Comparison of ENCODE assay signal across 1 cellular context in genomic region chr15:64695571-64695992, GRCh38.
TF ChIP-seq lines count a peak whose summit lies in the region.

No MANE protein-coding gene starts in this region.

TF ChIP-seq in K562, 482 proteins besides CTCF, POLR2A, EP300 and RAD21 (continued from another document):
- TF ChIP-seq ARID3A (IDR thresholded peaks at IDR 0.05; ENCODE audit: borderline replicate concordance, low read depth, low read length) (peak; percentile 82), ESRRA (IDR thresholded peaks at IDR 0.05; ENCODE audit: borderline replicate concordance, low read depth) (peak; percentile 37; the same call in 1 of the 2 replicates), EGR1 (conservative IDR thresholded peaks at IDR 0.05) (peak; percentile 93), ZNF277 (CRISPR knock-in tag; IDR thresholded peaks at IDR 0.05; ENCODE audit: borderline replicate concordance) (no peak), ARID1B (IDR thresholded peaks at IDR 0.05) (peak; percentile 99), GABPA (tag; conservative IDR thresholded peaks at IDR 0.05; ENCODE audit: low read depth) (0 out of 2 replicates have a peak, but pooled peaks have one; percentile 49), NFIX (CRISPR knock-in tag; IDR thresholded peaks at IDR 0.05; ENCODE audit: low read depth) (no peak), ZEB2 (IDR thresholded peaks at IDR 0.05) (peak; percentile 62), ZBTB17 (CRISPR knock-in tag; IDR thresholded peaks at IDR 0.05) (peak; percentile 81; the same call in 1 of the 2 replicates), SPI1 (IDR thresholded peaks at IDR 0.05; ENCODE audit: borderline replicate concordance, low read depth, low read length) (peak; percentile 99), SRSF9 (IDR thresholded peaks at IDR 0.05; ENCODE audit: borderline replicate concordance, low read depth, low read length) (no peak), L3MBTL2 (IDR thresholded peaks at IDR 0.05) (peak; percentile 37), MYBL2 (IDR thresholded peaks at IDR 0.05; ENCODE audit: low read depth) (no peak), MYBL2 (CRISPR knock-in tag; IDR thresholded peaks at IDR 0.05; ENCODE audit: borderline replicate concordance) (no peak), CHD2 (IDR thresholded peaks at IDR 0.05; ENCODE audit: low read depth, low read length) (0 out of 2 replicates have a peak, but pooled peaks have one; percentile 17), ZNF274 (IDR thresholded peaks at IDR 0.05; ENCODE audit: borderline replicate concordance, low read depth, low read length) (peak; percentile 72; the same call in 1 of the 2 replicates), E2F3 (CRISPR knock-in tag; IDR thresholded peaks at IDR 0.05) (no peak), TBL1XR1 (IDR thresholded peaks at IDR 0.05; ENCODE audit: low read length in 2 of 2) (peak; percentile 85 to 97), RBM25 (IDR thresholded peaks at IDR 0.05; ENCODE audit: low read depth, low read length, severe bottlenecking) (no peak), IRF2 (CRISPR knock-in tag; IDR thresholded peaks at IDR 0.05) (no peak), HDAC2 (IDR thresholded peaks at IDR 0.05) (peak; percentile 99), NONO (IDR thresholded peaks at IDR 0.05; ENCODE audit: low read depth in 2 of 2, low read length in 1 of 2) (peak in 1 of 2 experiments; percentile 68; a peak in 2 of 4 replicates), REST (CRISPR knock-in tag; IDR thresholded peaks at IDR 0.05; ENCODE audit: low read depth) (no peak), TOE1 (IDR thresholded peaks at IDR 0.05; ENCODE audit: borderline replicate concordance) (peak; percentile 53; the same call in 1 of the 2 replicates), TOE1 (CRISPR knock-in tag; IDR thresholded peaks at IDR 0.05; ENCODE audit: borderline replicate concordance, low read depth) (no peak), NBN (IDR thresholded peaks at IDR 0.05; ENCODE audit: low read depth) (peak; percentile 95), ZNF589 (CRISPR knock-in tag; IDR thresholded peaks at IDR 0.05; ENCODE audit: low read depth) (peak; percentile 94), ZNF354B (CRISPR knock-in tag; IDR thresholded peaks at IDR 0.05) (no peak), PCBP1 (IDR thresholded peaks at IDR 0.05; ENCODE audit: low read depth, low read length, poor library complexity, severe bottlenecking) (no peak), NEUROD1 (IDR thresholded peaks at IDR 0.05; ENCODE audit: borderline replicate concordance, low read depth, low read length, partially characterized antibody) (peak; percentile 84), CSDE1 (IDR thresholded peaks at IDR 0.05) (no peak), SAP30 (IDR thresholded peaks at IDR 0.05; ENCODE audit: borderline replicate concordance, insufficient read depth, low read depth, low read length, poor library complexity, severe bottlenecking) (no peak), BCOR (IDR thresholded peaks at IDR 0.05) (peak; percentile 87), SMAD1 (IDR thresholded peaks at IDR 0.05; ENCODE audit: low read depth, low read length, partially characterized antibody) (peak; percentile 76), SMARCA4 (IDR thresholded peaks at IDR 0.05) (peak; percentile 99), XRCC5 (IDR thresholded peaks at IDR 0.05; ENCODE audit: low read depth, low read length) (0 out of 2 replicates have a peak, but pooled peaks have one; percentile 54)
- TF ChIP-seq, protein P1, sequence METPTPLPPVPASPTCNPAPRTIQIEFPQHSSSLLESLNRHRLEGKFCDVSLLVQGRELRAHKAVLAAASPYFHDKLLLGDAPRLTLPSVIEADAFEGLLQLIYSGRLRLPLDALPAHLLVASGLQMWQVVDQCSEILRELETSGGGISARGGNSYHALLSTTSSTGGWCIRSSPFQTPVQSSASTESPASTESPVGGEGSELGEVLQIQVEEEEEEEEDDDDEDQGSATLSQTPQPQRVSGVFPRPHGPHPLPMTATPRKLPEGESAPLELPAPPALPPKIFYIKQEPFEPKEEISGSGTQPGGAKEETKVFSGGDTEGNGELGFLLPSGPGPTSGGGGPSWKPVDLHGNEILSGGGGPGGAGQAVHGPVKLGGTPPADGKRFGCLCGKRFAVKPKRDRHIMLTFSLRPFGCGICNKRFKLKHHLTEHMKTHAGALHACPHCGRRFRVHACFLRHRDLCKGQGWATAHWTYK (CRISPR knock-in tag; IDR thresholded peaks at IDR 0.05), result peak; percentile 86; the same call in 1 of the 2 replicates
- TF ChIP-seq, protein P2, sequence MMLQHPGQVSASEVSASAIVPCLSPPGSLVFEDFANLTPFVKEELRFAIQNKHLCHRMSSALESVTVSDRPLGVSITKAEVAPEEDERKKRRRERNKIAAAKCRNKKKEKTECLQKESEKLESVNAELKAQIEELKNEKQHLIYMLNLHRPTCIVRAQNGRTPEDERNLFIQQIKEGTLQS (IDR thresholded peaks at IDR 0.05), result peak; percentile 44; the same call in 1 of the 2 replicates
- TF ChIP-seq, protein P2 (CRISPR knock-in tag; conservative IDR thresholded peaks at IDR 0.05), result no peak
- TF ChIP-seq, protein P3, sequence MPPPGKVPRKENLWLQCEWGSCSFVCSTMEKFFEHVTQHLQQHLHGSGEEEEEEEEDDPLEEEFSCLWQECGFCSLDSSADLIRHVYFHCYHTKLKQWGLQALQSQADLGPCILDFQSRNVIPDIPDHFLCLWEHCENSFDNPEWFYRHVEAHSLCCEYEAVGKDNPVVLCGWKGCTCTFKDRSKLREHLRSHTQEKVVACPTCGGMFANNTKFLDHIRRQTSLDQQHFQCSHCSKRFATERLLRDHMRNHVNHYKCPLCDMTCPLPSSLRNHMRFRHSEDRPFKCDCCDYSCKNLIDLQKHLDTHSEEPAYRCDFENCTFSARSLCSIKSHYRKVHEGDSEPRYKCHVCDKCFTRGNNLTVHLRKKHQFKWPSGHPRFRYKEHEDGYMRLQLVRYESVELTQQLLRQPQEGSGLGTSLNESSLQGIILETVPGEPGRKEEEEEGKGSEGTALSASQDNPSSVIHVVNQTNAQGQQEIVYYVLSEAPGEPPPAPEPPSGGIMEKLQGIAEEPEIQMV (tag; conservative IDR thresholded peaks at IDR 0.05; ENCODE audit: low read depth), result no peak
- TF ChIP-seq, protein P4, sequence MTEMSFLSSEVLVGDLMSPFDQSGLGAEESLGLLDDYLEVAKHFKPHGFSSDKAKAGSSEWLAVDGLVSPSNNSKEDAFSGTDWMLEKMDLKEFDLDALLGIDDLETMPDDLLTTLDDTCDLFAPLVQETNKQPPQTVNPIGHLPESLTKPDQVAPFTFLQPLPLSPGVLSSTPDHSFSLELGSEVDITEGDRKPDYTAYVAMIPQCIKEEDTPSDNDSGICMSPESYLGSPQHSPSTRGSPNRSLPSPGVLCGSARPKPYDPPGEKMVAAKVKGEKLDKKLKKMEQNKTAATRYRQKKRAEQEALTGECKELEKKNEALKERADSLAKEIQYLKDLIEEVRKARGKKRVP (CRISPR knock-in tag; IDR thresholded peaks at IDR 0.05), result peak; percentile 81
- TF ChIP-seq, protein P5, sequence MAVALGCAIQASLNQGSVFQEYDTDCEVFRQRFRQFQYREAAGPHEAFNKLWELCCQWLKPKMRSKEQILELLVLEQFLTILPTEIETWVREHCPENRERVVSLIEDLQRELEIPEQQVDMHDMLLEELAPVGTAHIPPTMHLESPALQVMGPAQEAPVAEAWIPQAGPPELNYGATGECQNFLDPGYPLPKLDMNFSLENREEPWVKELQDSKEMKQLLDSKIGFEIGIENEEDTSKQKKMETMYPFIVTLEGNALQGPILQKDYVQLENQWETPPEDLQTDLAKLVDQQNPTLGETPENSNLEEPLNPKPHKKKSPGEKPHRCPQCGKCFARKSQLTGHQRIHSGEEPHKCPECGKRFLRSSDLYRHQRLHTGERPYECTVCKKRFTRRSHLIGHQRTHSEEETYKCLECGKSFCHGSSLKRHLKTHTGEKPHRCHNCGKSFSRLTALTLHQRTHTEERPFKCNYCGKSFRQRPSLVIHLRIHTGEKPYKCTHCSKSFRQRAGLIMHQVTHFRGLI (CRISPR knock-in tag; IDR thresholded peaks at IDR 0.05), result peak; percentile 84; the same call in 1 of the 2 replicates
- TF ChIP-seq, protein P6, sequence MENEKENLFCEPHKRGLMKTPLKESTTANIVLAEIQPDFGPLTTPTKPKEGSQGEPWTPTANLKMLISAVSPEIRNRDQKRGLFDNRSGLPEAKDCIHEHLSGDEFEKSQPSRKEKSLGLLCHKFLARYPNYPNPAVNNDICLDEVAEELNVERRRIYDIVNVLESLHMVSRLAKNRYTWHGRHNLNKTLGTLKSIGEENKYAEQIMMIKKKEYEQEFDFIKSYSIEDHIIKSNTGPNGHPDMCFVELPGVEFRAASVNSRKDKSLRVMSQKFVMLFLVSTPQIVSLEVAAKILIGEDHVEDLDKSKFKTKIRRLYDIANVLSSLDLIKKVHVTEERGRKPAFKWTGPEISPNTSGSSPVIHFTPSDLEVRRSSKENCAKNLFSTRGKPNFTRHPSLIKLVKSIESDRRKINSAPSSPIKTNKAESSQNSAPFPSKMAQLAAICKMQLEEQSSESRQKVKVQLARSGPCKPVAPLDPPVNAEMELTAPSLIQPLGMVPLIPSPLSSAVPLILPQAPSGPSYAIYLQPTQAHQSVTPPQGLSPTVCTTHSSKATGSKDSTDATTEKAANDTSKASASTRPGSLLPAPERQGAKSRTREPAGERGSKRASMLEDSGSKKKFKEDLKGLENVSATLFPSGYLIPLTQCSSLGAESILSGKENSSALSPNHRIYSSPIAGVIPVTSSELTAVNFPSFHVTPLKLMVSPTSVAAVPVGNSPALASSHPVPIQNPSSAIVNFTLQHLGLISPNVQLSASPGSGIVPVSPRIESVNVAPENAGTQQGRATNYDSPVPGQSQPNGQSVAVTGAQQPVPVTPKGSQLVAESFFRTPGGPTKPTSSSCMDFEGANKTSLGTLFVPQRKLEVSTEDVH (IDR thresholded peaks at IDR 0.05; ENCODE audit: low read depth, partially characterized antibody), result peak; percentile 71
- TF ChIP-seq, protein P7, sequence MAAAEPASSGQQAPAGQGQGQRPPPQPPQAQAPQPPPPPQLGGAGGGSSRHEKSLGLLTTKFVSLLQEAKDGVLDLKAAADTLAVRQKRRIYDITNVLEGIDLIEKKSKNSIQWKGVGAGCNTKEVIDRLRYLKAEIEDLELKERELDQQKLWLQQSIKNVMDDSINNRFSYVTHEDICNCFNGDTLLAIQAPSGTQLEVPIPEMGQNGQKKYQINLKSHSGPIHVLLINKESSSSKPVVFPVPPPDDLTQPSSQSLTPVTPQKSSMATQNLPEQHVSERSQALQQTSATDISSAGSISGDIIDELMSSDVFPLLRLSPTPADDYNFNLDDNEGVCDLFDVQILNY (CRISPR knock-in tag; IDR thresholded peaks at IDR 0.05), result no peak
